In genomic region chr7:98878365-98879197, GRCh38 we compare ENCODE assay signal across 8 cellular contexts. TPM values are rescaled to one million over a fixed set of nuclear protein-coding genes. Genes with fewer than 3 reads are reported as not detected.
DNase-seq lines count a peak whose midpoint lies in the region; ATAC-seq, FAIRE-seq and TF ChIP-seq lines count a peak whose summit lies in the region.

TSS of gene TRRAP (plus strand) at chr7:98878532. CDS start at chr7:98881151, 2,619 bp downstream.

- peaks cover 5% of the 10 kb centered on the region for H3K79me1 ChIP-seq in H1 (ENCODE audit: low read depth, low read length)
- peaks cover 5% of the 10 kb centered on the region for H3K79me1 ChIP-seq in mesendoderm (ENCODE audit: low read length)

- H2BK120ac ChIP-seq in H1 (replicated peaks; ENCODE audit: low read depth, low read length) (no peak within 1 kb of the TSS), mesendoderm (ENCODE audit: low read depth, low read length) (peak within 1 kb of the TSS; percentile 34)

- CTCF ChIA-PET in H1 (lab: Charles Lee; ENCODE audit: partially characterized antibody), result interaction anchor here (0.6 to 2.4 kb wide), 19 partner anchors 9 to 1867 kb away, joined by 3 to 9 read pairs (median 3); partner anchors contain the start of gene TMEM130

- H3K79me2 ChIP-seq in H1 (ENCODE audit: control insufficient read depth in 1 of 2, insufficient read depth in 2 of 2, low read length in 2 of 2), result peaks cover 12 to 20% of the 10 kb centered on the region in 2 experiments
- peaks cover 15% of the 10 kb centered on the region for H3K79me2 ChIP-seq in mesendoderm (ENCODE audit: control insufficient read depth, insufficient read depth, low read length)

- ATAC-seq in GM18867 (IDR thresholded peaks at IDR 0.05; ENCODE audit: unreplicated experiment) (peak; percentile 64), HG03103 (IDR thresholded peaks at IDR 0.05; ENCODE audit: low read depth, unreplicated experiment) (peak; percentile 53)

- peaks cover 0 to 27% (median 19%) of the 10 kb centered on the region in 4 experiments; a peak in 7 of 8 replicates for H3K36me3 ChIP-seq in H1 (ENCODE audit: control insufficient read depth in 2 of 4, insufficient read depth in 4 of 4, low read length in 3 of 4)
- peaks cover 2% of the 10 kb centered on the region for H3K36me3 ChIP-seq in mesendoderm (ENCODE audit: control insufficient read depth, insufficient read depth, low read length)

- POLR2A ChIA-PET in H1 (lab: Charles Lee; ENCODE audit: partially characterized antibody), result interaction anchor here (0.5 to 1.9 kb wide), 7 partner anchors 9 to 516 kb away, joined by 3 to 12 read pairs (median 3); partner anchors contain the start of genes BAIAP2L1 and TMEM130

- no peaks in the 10 kb centered on the region for H3K27me3 ChIP-seq in H1 (replicated peaks in 1 of 4; ENCODE audit: control insufficient read depth in 3 of 4, extremely low read depth in 1 of 4, insufficient read depth in 3 of 4, low read length in 3 of 4)
- H3K27me3 ChIP-seq in mesendoderm (ENCODE audit: insufficient read depth, low read length, poor library complexity), result no peaks in the 10 kb centered on the region

- H3K9me3 ChIP-seq in H1 (ENCODE audit: insufficient read depth in 2 of 2, low read depth in 1 of 2, low read length in 1 of 2), result no peaks in the 10 kb centered on the region

- FAIRE-seq in H1 (lab: Jason Lieb, UNC), result no peak

- H3K4me3 ChIP-seq in H1 (ENCODE audit: extremely low read depth in 1 of 4, insufficient read depth in 2 of 4, low read depth in 3 of 4, low read length in 4 of 4), result peak within 1 kb of the TSS; percentile 74 to 99 (median 80)
- H3K4me3 ChIP-seq in mesendoderm (ENCODE audit: low read length), result peak within 1 kb of the TSS; percentile 86

- no peak within 1 kb of the TSS for H3K14ac ChIP-seq in H1 (ENCODE audit: insufficient read length)

- H3K56ac ChIP-seq in H1 (replicated peaks; ENCODE audit: insufficient read length, low read depth, low read length), result peak within 1 kb of the TSS; percentile 46
- peak within 1 kb of the TSS; percentile 96 for H3K56ac ChIP-seq in mesendoderm (ENCODE audit: low read length)

- no peak within 1 kb of the TSS; the same call in 1 of the 2 replicates for H2AFZ ChIP-seq in H1 (ENCODE audit: low read length)

- H3K4ac ChIP-seq in H1 (replicated peaks; ENCODE audit: insufficient read length, low read depth, low read length) (peak within 1 kb of the TSS; percentile 69), mesendoderm (ENCODE audit: low read depth, low read length) (peak within 1 kb of the TSS; percentile 93)

- H2BK20ac ChIP-seq in H1 (ENCODE audit: low read length), result no peak within 1 kb of the TSS

- no peak within 1 kb of the TSS for H3K23ac ChIP-seq in H1 (ENCODE audit: insufficient read length)
- H3K23ac ChIP-seq in mesendoderm (ENCODE audit: low read length), result no peak within 1 kb of the TSS

- H3K4me1 ChIP-seq in H1 (replicated peaks in 1 of 4; ENCODE audit: control insufficient read depth in 3 of 4, insufficient read depth in 4 of 4, low read length in 3 of 4), result peaks cover 0 to 13% (median 5%) of the 10 kb centered on the region in 4 experiments; a peak in 5 of 7 replicates
- no peaks in the 10 kb centered on the region for H3K4me1 ChIP-seq in mesendoderm (ENCODE audit: control insufficient read depth, low read depth, low read length)

- H3K9ac ChIP-seq in H1 (replicated peaks in 1 of 4; ENCODE audit: extremely low read depth in 1 of 4, low read depth in 3 of 4, low read length in 3 of 4), result peak within 1 kb of the TSS; percentile 62 to 96 (median 92)
- peak within 1 kb of the TSS; percentile 82 for H3K9ac ChIP-seq in mesendoderm (ENCODE audit: low read length)

- H2BK12ac ChIP-seq in H1 (ENCODE audit: low read depth, low read length), result no peak within 1 kb of the TSS

- peak; percentile 74 to 88 (median 85) for TF ChIP-seq CTCF in H1 (IDR thresholded peaks at IDR 0.05; ENCODE audit: control extremely low read depth in 1 of 3, insufficient read depth in 1 of 3, low read depth in 1 of 3, low read length in 3 of 3)

- H3K27ac ChIP-seq in H1 (ENCODE audit: low read depth, low read length) (peak within 1 kb of the TSS; percentile 95), mesendoderm (ENCODE audit: low read depth, low read length) (peak within 1 kb of the TSS; percentile 94)

- peak; percentile 6 to 16; a peak in 2 of 4 replicates for TF ChIP-seq RAD21 in H1 (IDR thresholded peaks at IDR 0.05 in 1 of 2, conservative IDR thresholded peaks at IDR 0.05 in 1 of 2; ENCODE audit: low read depth in 2 of 2, low read length in 2 of 2)

- peaks cover 6 to 11% of the 10 kb centered on the region in 2 experiments for H4K20me1 ChIP-seq in H1 (replicated peaks in 1 of 2; ENCODE audit: control insufficient read depth in 1 of 2, insufficient read depth in 2 of 2, low read length in 2 of 2)

- TF ChIP-seq POLR2A in H1 (IDR thresholded peaks at IDR 0.05; ENCODE audit: control extremely low read depth in 1 of 2, low read depth in 2 of 2, low read length in 2 of 2), result peak; percentile 56 to 87

- DNase-seq in AG20443 (ENCODE audit: low spot score) (peak; percentile 95), NCI-H526 (lab: John Stamatoyannopoulos, UW) (peak; percentile 39 to 87), H1 (ENCODE audit: low read depth in 1 of 2, low spot score in 2 of 2) (peak in 1 of 2 experiments; percentile 90), mesendoderm (peak; percentile 81)
- DNase-seq in activated CD8-positive, alpha-beta memory T cell treated with anti-CD3 and anti-CD28 coated beads for 4 hours (ENCODE audit: low read depth in 2 of 2), result peak; percentile 41 to 42
- peak; percentile 49 for DNase-seq in stimulated activated CD8-positive, alpha-beta memory T cell treated with anti-CD3 and anti-CD28 coated beads, Interleukin-15, amount 100 ng/mL, for 1 hour (ENCODE audit: low read depth)

- H2AK5ac ChIP-seq in H1 (ENCODE audit: low read depth, low read length), result no peak within 1 kb of the TSS
- H2AK5ac ChIP-seq in mesendoderm (ENCODE audit: low read length), result no peak within 1 kb of the TSS

- H4K8ac ChIP-seq in H1 (ENCODE audit: extremely low read depth, insufficient read depth, low read length), result peak within 1 kb of the TSS; percentile 99
- peak within 1 kb of the TSS; percentile 93 for H4K8ac ChIP-seq in mesendoderm (ENCODE audit: low read depth, low read length)

- 1% methylated on average over 44 of the region's 113 CpGs; no CpG with 5 or more reads in 1 of the 2 experiments for WGBS in H1 (ENCODE audit: extremely low coverage in 1 of 2, insufficient coverage in 1 of 2, insufficient read length in 1 of 2, insufficient replicate concordance in 2 of 2, low coverage in 1 of 2, low lambda C conversion rate in 2 of 2, missing lambda C conversion rate in 1 of 2), 2 experiments
- WGBS in mesendoderm (ENCODE audit: extremely low coverage, insufficient coverage, low lambda C conversion rate), result no CpG with 5 or more reads among the region's 113 CpGs

- peak within 1 kb of the TSS; percentile 27 for H4K91ac ChIP-seq in H1 (replicated peaks; ENCODE audit: insufficient read length, low read length)

- peak within 1 kb of the TSS; percentile 71; the same call in 1 of the 2 replicates for H2BK5ac ChIP-seq in H1 (ENCODE audit: low read depth, low read length)
- peak within 1 kb of the TSS; percentile 45 for H2BK5ac ChIP-seq in mesendoderm (ENCODE audit: low read length)

- TF ChIP-seq EP300 in H1 (IDR thresholded peaks at IDR 0.05; ENCODE audit: borderline replicate concordance in 1 of 2, low read depth in 2 of 2, low read length in 2 of 2), result no peak

- H3K18ac ChIP-seq in H1 (ENCODE audit: extremely low read depth, low read length) (peak within 1 kb of the TSS; percentile 71), mesendoderm (ENCODE audit: low read length) (peak within 1 kb of the TSS; percentile 97)

- H2BK15ac ChIP-seq in H1 (ENCODE audit: low read length) (peak within 1 kb of the TSS; percentile 81; the same call in 1 of the 2 replicates), mesendoderm (replicated peaks; ENCODE audit: low read depth) (no peak within 1 kb of the TSS)

- H3K4me2 ChIP-seq in H1 (ENCODE audit: insufficient read depth in 1 of 2, low read depth in 2 of 2, low read length in 2 of 2) (peak within 1 kb of the TSS; percentile 73 to 96), mesendoderm (ENCODE audit: low read length) (peak within 1 kb of the TSS; percentile 63)

- peak within 1 kb of the TSS; percentile 88 for H4K5ac ChIP-seq in H1 (ENCODE audit: insufficient read length, low read depth, low read length)
- H4K5ac ChIP-seq in mesendoderm (ENCODE audit: low read length), result no peak within 1 kb of the TSS

- H3K23me2 ChIP-seq in H1 (ENCODE audit: low read depth, low read length), result peaks cover 6% of the 10 kb centered on the region

TF ChIP-seq in H1, 55 proteins besides CTCF, POLR2A, EP300 and RAD21 (continues in another document):
- TF ChIP-seq SP2 (IDR thresholded peaks at IDR 0.05; ENCODE audit: low read length) (peak; percentile 42; the same call in 1 of the 2 replicates), GTF2F1 (IDR thresholded peaks at IDR 0.05; ENCODE audit: borderline replicate concordance, low read depth, low read length) (no peak), HDAC6 (IDR thresholded peaks at IDR 0.05; ENCODE audit: low read depth, low read length) (no peak), JUND (IDR thresholded peaks at IDR 0.05; ENCODE audit: low read length) (0 out of 2 replicates have a peak, but pooled peaks have one; percentile 45), CHD2 (IDR thresholded peaks at IDR 0.05; ENCODE audit: low read length) (no peak), KDM4A (IDR thresholded peaks at IDR 0.05; ENCODE audit: low read depth, low read length, severe bottlenecking) (peak; percentile 67), YY1 (IDR thresholded peaks at IDR 0.05; ENCODE audit: low read depth, low read length) (no peak), RNF2 (IDR thresholded peaks at IDR 0.05; ENCODE audit: borderline replicate concordance, low read depth, low read length, missing control alignments, poor library complexity, severe bottlenecking) (no peak), TBP (IDR thresholded peaks at IDR 0.05; ENCODE audit: low read depth, low read length) (peak; percentile 75; the same call in 1 of the 2 replicates), CBX5 (IDR thresholded peaks at IDR 0.05; ENCODE audit: low read depth, low read length) (no peak), TEAD4 (IDR thresholded peaks at IDR 0.05; ENCODE audit: low read depth, low read length) (no peak), NANOG (IDR thresholded peaks at IDR 0.05; ENCODE audit: insufficient read depth, low read depth, low read length, poor library complexity, severe bottlenecking) (no peak)

RNA-seq across cellular contexts. Expression of gene TRRAP, which starts in this region (rescaled TPM):
- 48.6 and 53.3 TPM in 2 replicates for total RNA-seq in H1 (2021; fragmentation: NEBNext Ultra II Directional; extraction: Animal tissue kit (Norgen Biotek cat#: 25700))
- polyA plus RNA-seq in H1 (2011; rRNA removed), result 21.7 and 29.7 TPM in 2 replicates
- 17.7 TPM for polyA plus RNA-seq in H1 (2011; cell fraction: cytosol; rRNA removed)
- polyA plus RNA-seq in H1 (2011; cell fraction: nucleus; rRNA removed), result 52.9 TPM
- 24.3 to 29.8 TPM (median 26.7 TPM) in 4 replicates for polyA plus RNA-seq in H1 (2012, experiment 1 of 2)
- 4.2 TPM for polyA plus RNA-seq in H1 (2012, experiment 2 of 2)
- 16.4 TPM for polyA plus RNA-seq in H1 (2013, experiment 1 of 2)
- 14.9 TPM for polyA plus RNA-seq in H1 (2013, experiment 2 of 2)
- 62.3 and 75.5 TPM in 2 replicates for polyA minus RNA-seq in H1 (2011; rRNA and poly(A)+ RNA removed)
- 47.8 TPM for polyA minus RNA-seq in H1 (2011; cell fraction: cytosol; rRNA and poly(A)+ RNA removed)
- polyA minus RNA-seq in H1 (2011; cell fraction: nucleus; rRNA and poly(A)+ RNA removed), result 65.2 TPM
- polyA plus RNA-seq in mesendoderm (2013, experiment 1 of 2), result 13.4 TPM
- 13.0 TPM for polyA plus RNA-seq in mesendoderm (2013, experiment 2 of 2)
